ENCODE assay signal across 18 cellular contexts in genomic region chr5:38452201-38452600, GRCh38.
DNase-seq lines count a peak whose midpoint lies in the region; ATAC-seq and TF ChIP-seq lines count a peak whose summit lies in the region.
"Had no signal": no experiment of that assay in that cellular context is flagged by ENCODE, and none has a peak within 500 bp of the region (broad histone marks: within the 10 kb centered on the region; RNA-seq: fewer than 3 reads in every experiment).

No MANE protein-coding gene starts in this region.

- ATAC-seq in HG02571 (IDR thresholded peaks at IDR 0.05; ENCODE audit: unreplicated experiment), result no peak
- ATAC-seq in GM21825 (IDR thresholded peaks at IDR 0.05; ENCODE audit: unreplicated experiment), result no peak
- ATAC-seq: CD8-positive, alpha-beta T cell; GM12878 had no signal

- no peak overlapping the region for H3K4me3 Mint-ChIP-seq in progenitor cell of endocrine pancreas (ENCODE audit: low read depth)
- H3K4me3 Mint-ChIP-seq: B cell; CD8-positive, alpha-beta T cell; H9 had no signal

- H4K20me1 ChIP-seq in BLaER1, result peaks cover 22% of the 10 kb centered on the region

- peaks cover 3% of the 10 kb centered on the region for H3K27me3 Mint-ChIP-seq in progenitor cell of endocrine pancreas

- H3K27ac Mint-ChIP-seq in progenitor cell of endocrine pancreas, result no peak overlapping the region
- H3K27ac Mint-ChIP-seq: B cell; CD8-positive, alpha-beta T cell; H9 had no signal

- peak overlapping the region; percentile 90 for H3K4me2 ChIP-seq in BLaER1

- H3K4me1 ChIP-seq in BLaER1, result peaks cover 87% of the 10 kb centered on the region

- H3K4me1 Mint-ChIP-seq in progenitor cell of endocrine pancreas (ENCODE audit: low read depth), result peaks cover 1% of the 10 kb centered on the region
- H3K4me1 Mint-ChIP-seq: H9 had no signal

- no peak for TF ChIP-seq CTCF in progenitor cell of endocrine pancreas (IDR thresholded peaks at IDR 0.05; ENCODE audit: unreplicated experiment)

- H3K36me3 Mint-ChIP-seq in progenitor cell of endocrine pancreas (ENCODE audit: insufficient read depth), result no peaks in the 10 kb centered on the region
- H3K36me3 Mint-ChIP-seq: CD8-positive, alpha-beta T cell had no signal

- H3K9me3 ChIP-seq in BLaER1, result no peaks in the 10 kb centered on the region

- H3K27ac ChIP-seq in BLaER1, result no peak overlapping the region
- H3K27ac ChIP-seq: C4-2B had no signal

- no peak overlapping the region for H3K4me3 ChIP-seq in BLaER1
- H3K4me3 ChIP-seq: GM12878 had no signal

- no peaks in the 10 kb centered on the region for H3K9me3 Mint-ChIP-seq in progenitor cell of endocrine pancreas (ENCODE audit: low read depth)
- H3K9me3 Mint-ChIP-seq: CD8-positive, alpha-beta T cell; H9 had no signal

- no peaks in the 10 kb centered on the region for H3K36me3 ChIP-seq in BLaER1

- H3K27me3 ChIP-seq in BLaER1, result peaks cover 20% of the 10 kb centered on the region; the same call in 1 of the 2 replicates

- peak; percentile 49 for DNase-seq in COLO829 (ENCODE audit: low spot score)
- DNase-seq in ecto neural progenitor cell (ENCODE audit: low spot score), result peak; percentile 3
- peak; percentile 61 for DNase-seq in left kidney (ENCODE audit: low read depth, low spot score)
- DNase-seq in progenitor cell of endocrine pancreas (ENCODE audit: low spot score, unreplicated experiment), result no peak
- DNase-seq in amniotic stem cell (lab: John Stamatoyannopoulos, UW), result no peak
- DNase-seq: CD8-positive, alpha-beta T cell; COR-L47; DMS 273 treated with DMSO at 0.1 percent for 48 hours; DMS53; DND-41; EL; H9 had no signal

- H3K9ac ChIP-seq in BLaER1, result no peak overlapping the region

Comparison
In these comparisons a context has a peak if more than half of its experiments do, and no peak if none do; other contexts are left out.
1. DNase-seq: peak in COLO829 (single experiment), ecto neural progenitor cell (single experiment) and left kidney (single experiment); none in progenitor cell of endocrine pancreas (single experiment) and amniotic stem cell (single experiment).